ENCODE assay signal across 22 cellular contexts in genomic region chr12:6775775-6776174, GRCh38. TPM values are rescaled to one million over a fixed set of nuclear protein-coding genes. Genes with fewer than 3 reads are reported as not detected.
DNase-seq lines count a peak whose midpoint lies in the region; ATAC-seq, FAIRE-seq and TF ChIP-seq lines count a peak whose summit lies in the region.
"Had no signal": no experiment of that assay in that cellular context is flagged by ENCODE, and none has a peak within 500 bp of the region (broad histone marks: within the 10 kb centered on the region; RNA-seq: fewer than 3 reads in every experiment).

No MANE protein-coding gene starts in this region.

- H3K27me3 ChIP-seq in gastrocnemius medialis (no peaks in the 10 kb centered on the region), lower lobe of right lung (ENCODE audit: low read depth) (no peaks in the 10 kb centered on the region)
- H3K27me3 ChIP-seq: ascending aorta, vagina had no signal

- DNase-seq in T-helper 2 cell treated with Interferon-gamma antibody and Interleukin-4, amounts not matched to agents 5 μg/mL and 100 μg/mL, for 36 hours (ENCODE audit: low spot score): no peak
- DNase-seq in T-helper 2 cell (no peak), GM12892 (ENCODE audit: insufficient read length) (no peak), mucosa of descending colon (no peak), gastrocnemius medialis (no peak), lower lobe of right lung (no peak)
- DNase-seq in activated CD8-positive, alpha-beta T cell treated with anti-CD3 and anti-CD28 coated beads, Interleukin-2, amount 10 ng/mL, durations not matched to agents 7 days and 5 days: no peak
- no peak for DNase-seq in stimulated activated CD4-positive, alpha-beta T cell treated with anti-CD3 and anti-CD28 coated beads, Interleukin-4, amount 100 ng/mL, for 1 hour
- DNase-seq: activated CD4-positive, CD25-positive, alpha-beta regulatory T cell treated with anti-CD3 and anti-CD28 coated beads, Interleukin-2, amount 50 U/mL, for 72 hours; colonic mucosa; GF-D8; left lung; NCI-H1694; NCI-H345; SHP77; spleen had no signal

- H3K4me1 Mint-ChIP-seq in T-helper 2 cell treated with Interferon-gamma antibody and Interleukin-4, amounts not matched to agents 5 μg/mL and 100 μg/mL, for 36 hours (ENCODE audit: low read depth): peaks cover 53% of the 10 kb centered on the region
- H3K4me1 Mint-ChIP-seq in activated CD8-positive, alpha-beta T cell treated with anti-CD3 and anti-CD28 coated beads, Interleukin-2, amount 10 ng/mL, durations not matched to agents 7 days and 5 days (ENCODE audit: low read depth): peaks cover 83% of the 10 kb centered on the region

- H3K27ac Mint-ChIP-seq in T-helper 2 cell treated with Interferon-gamma antibody and Interleukin-4, amounts not matched to agents 5 μg/mL and 100 μg/mL, for 36 hours: no peak overlapping the region
- H3K27ac Mint-ChIP-seq in activated CD8-positive, alpha-beta T cell treated with anti-CD3 and anti-CD28 coated beads, Interleukin-2, amount 10 ng/mL, durations not matched to agents 7 days and 5 days: peak overlapping the region; percentile 95

- CTCF ChIA-PET in activated CD8-positive, alpha-beta T cell treated with anti-CD3 and anti-CD28 coated beads, Interleukin-2, amount 10 ng/mL, durations not matched to agents 7 days and 5 days (lab: Charles Lee): interaction anchor here (0.8 to 20.8 kb wide), 4 partner anchors 6 to 158 kb away, joined by 3 to 378 read pairs (median 82); partner anchors contain the start of genes LAG3, MLF2, PTMS and ZNF384

- POLR2A ChIA-PET in activated CD8-positive, alpha-beta T cell treated with anti-CD3 and anti-CD28 coated beads, Interleukin-2, amount 10 ng/mL, durations not matched to agents 7 days and 5 days (lab: Charles Lee): interaction anchor here (1.2 to 9.3 kb wide), 3 partner anchors 22 to 115 kb away, joined by 3 to 66 read pairs (median 3); partner anchors contain the start of gene MLF2

- peak; percentile 44 for FAIRE-seq in GM12892 (lab: Jason Lieb, UNC)
- FAIRE-seq: endothelial cell of umbilical vein, frontal cortex, H1 had no signal

- H3K9me3 ChIP-seq in mucosa of descending colon (no peaks in the 10 kb centered on the region), gastrocnemius medialis (no peaks in the 10 kb centered on the region), lower lobe of right lung (no peaks in the 10 kb centered on the region)
- H3K9me3 ChIP-seq: ascending aorta, colonic mucosa, left lung, spleen, vagina had no signal

- no peak overlapping the region for H3K27ac ChIP-seq in gastrocnemius medialis
- H3K27ac ChIP-seq in lower lobe of right lung: no peak overlapping the region
- H3K27ac ChIP-seq: ascending aorta, colonic mucosa, left lung, vagina had no signal

- no peak for ATAC-seq in activated CD8-positive, alpha-beta T cell treated with anti-CD3 and anti-CD28 coated beads, Interleukin-2, amount 10 ng/mL, durations not matched to agents 7 days and 5 days
- peak; percentile 20 for ATAC-seq in mucosa of descending colon
- ATAC-seq in gastrocnemius medialis: no peak
- ATAC-seq in lower lobe of right lung: no peak
- ATAC-seq: left lung had no signal

- intact Hi-C loops in mucosa of descending colon (cut with DNase I, micrococcal nuclease): no loop called here
- intact Hi-C loops in gastrocnemius medialis (cut with DNase I; ENCODE audit: low total_unique reads): no loop called here
- intact Hi-C loops in lower lobe of right lung (cut with DNase I): no loop called here

- no peaks in the 10 kb centered on the region for H3K36me3 ChIP-seq in mucosa of descending colon (ENCODE audit: low read depth)
- H3K36me3 ChIP-seq in gastrocnemius medialis: no peaks in the 10 kb centered on the region
- H3K36me3 ChIP-seq in lower lobe of right lung: peaks cover 6% of the 10 kb centered on the region
- H3K36me3 ChIP-seq: colonic mucosa had no signal

- H3K27me3 Mint-ChIP-seq in T-helper 2 cell treated with Interferon-gamma antibody and Interleukin-4, amounts not matched to agents 5 μg/mL and 100 μg/mL, for 36 hours (ENCODE audit: low read depth): peaks cover 2% of the 10 kb centered on the region
- H3K27me3 Mint-ChIP-seq in activated CD8-positive, alpha-beta T cell treated with anti-CD3 and anti-CD28 coated beads, Interleukin-2, amount 10 ng/mL, durations not matched to agents 7 days and 5 days (ENCODE audit: low read depth): no peaks in the 10 kb centered on the region

- H3K4me3 ChIP-seq in mucosa of descending colon (no peak overlapping the region), gastrocnemius medialis (no peak overlapping the region), lower lobe of right lung (no peak overlapping the region)
- H3K4me3 ChIP-seq: ascending aorta, colonic mucosa, left lung, vagina had no signal

- no peak for TF ChIP-seq POLR2A in GM12892 (IDR thresholded peaks at IDR 0.05; ENCODE audit: low read depth, low read length)
- no peak for TF ChIP-seq POLR2A in gastrocnemius medialis (IDR thresholded peaks at IDR 0.05)

- H3K4me3 Mint-ChIP-seq in T-helper 2 cell treated with Interferon-gamma antibody and Interleukin-4, amounts not matched to agents 5 μg/mL and 100 μg/mL, for 36 hours: peak overlapping the region; percentile 60
- H3K4me3 Mint-ChIP-seq in activated CD8-positive, alpha-beta T cell treated with anti-CD3 and anti-CD28 coated beads, Interleukin-2, amount 10 ng/mL, durations not matched to agents 7 days and 5 days: peak overlapping the region; percentile 87

- TF ChIP-seq CTCF in mucosa of descending colon (IDR thresholded peaks at IDR 0.05) (no peak), gastrocnemius medialis (IDR thresholded peaks at IDR 0.05 in 4 of 5, conservative IDR thresholded peaks at IDR 0.05 in 1 of 5) (no peak), lower lobe of right lung (IDR thresholded peaks at IDR 0.05) (no peak)

- in situ Hi-C loops in gastrocnemius medialis (cut with MboI; ENCODE audit: low sequenced_read_pairs in 4 of 4): no loop called here

- peaks cover 2% of the 10 kb centered on the region for H3K36me3 Mint-ChIP-seq in T-helper 2 cell treated with Interferon-gamma antibody and Interleukin-4, amounts not matched to agents 5 μg/mL and 100 μg/mL, for 36 hours (ENCODE audit: low read depth)
- peaks cover 30% of the 10 kb centered on the region for H3K36me3 Mint-ChIP-seq in activated CD8-positive, alpha-beta T cell treated with anti-CD3 and anti-CD28 coated beads, Interleukin-2, amount 10 ng/mL, durations not matched to agents 7 days and 5 days (ENCODE audit: low read depth)

- no peaks in the 10 kb centered on the region for H3K9me3 Mint-ChIP-seq in T-helper 2 cell treated with Interferon-gamma antibody and Interleukin-4, amounts not matched to agents 5 μg/mL and 100 μg/mL, for 36 hours
- no peaks in the 10 kb centered on the region for H3K9me3 Mint-ChIP-seq in activated CD8-positive, alpha-beta T cell treated with anti-CD3 and anti-CD28 coated beads, Interleukin-2, amount 10 ng/mL, durations not matched to agents 7 days and 5 days (ENCODE audit: insufficient read depth)

- peaks cover 23% of the 10 kb centered on the region for H3K4me1 ChIP-seq in mucosa of descending colon (ENCODE audit: low read depth)
- H3K4me1 ChIP-seq in gastrocnemius medialis: peaks cover 9 to 10% of the 10 kb centered on the region in 2 donors
- peaks cover 34% of the 10 kb centered on the region for H3K4me1 ChIP-seq in lower lobe of right lung
- H3K4me1 ChIP-seq: colonic mucosa had no signal

RNA-seq across cellular contexts. Expression of gene LAG3, which starts 3.5 kb away (rescaled TPM):
- polyA plus RNA-seq in GM12892 (2012; ENCODE audit: missing spikeins): 0.74 TPM
- total RNA-seq in activated CD8-positive, alpha-beta T cell treated with anti-CD3 and anti-CD28 coated beads, Interleukin-2, amount 10 ng/mL, durations not matched to agents 7 days and 5 days: 10 to 100 TPM; 43.0 to 45.2 TPM
- 1 to 10 TPM; 1.8 to 4.7 (median 2.1) TPM for total RNA-seq in mucosa of descending colon
- total RNA-seq in gastrocnemius medialis: not detected
- 2.1 TPM for total RNA-seq in lower lobe of right lung
- total RNA-seq: ascending aorta had no signal

RNA-seq across cellular contexts. Expression of gene PTMS, which starts 9.6 kb away (rescaled TPM):
- polyA plus RNA-seq in GM12892 (2012; ENCODE audit: missing spikeins): 29.4 TPM
- total RNA-seq in activated CD8-positive, alpha-beta T cell treated with anti-CD3 and anti-CD28 coated beads, Interleukin-2, amount 10 ng/mL, durations not matched to agents 7 days and 5 days: 10 to 100 TPM; 42.9 to 47.4 TPM
- total RNA-seq in mucosa of descending colon: 100 to 1,000 TPM; 116 to 549 (median 122) TPM
- 10 to 100 TPM; 15.0 to 40.4 (median 31.5) TPM for total RNA-seq in gastrocnemius medialis
- 267 TPM for total RNA-seq in lower lobe of right lung

RNA-seq across cellular contexts. Expression of gene CD4, which starts 13.6 kb away (rescaled TPM):
- polyA plus RNA-seq in GM12892 (2012; ENCODE audit: missing spikeins): not detected
- total RNA-seq in activated CD8-positive, alpha-beta T cell treated with anti-CD3 and anti-CD28 coated beads, Interleukin-2, amount 10 ng/mL, durations not matched to agents 7 days and 5 days: 1 to 10 TPM in 1 of 2 experiments, under 1 TPM in 1; 0.90 to 1.6 TPM
- total RNA-seq in mucosa of descending colon (10 to 100 TPM in 2 of 3 donors, 1 to 10 TPM in 1; 8.9 to 16.5 (median 14.8) TPM), gastrocnemius medialis (10 to 100 TPM in 1 of 4 donors, 1 to 10 TPM in 3; 1.8 to 12.9 (median 3.8) TPM), lower lobe of right lung (80.3 TPM)
- total RNA-seq: endothelial cell of umbilical vein, pulmonary artery endothelial cell had no signal
- polyA plus RNA-seq: endothelial cell of umbilical vein had no signal

RNA-seq across cellular contexts. Expression of gene MLF2, which starts 22.8 kb away (rescaled TPM):
- 82.5 TPM for polyA plus RNA-seq in GM12892 (2012; ENCODE audit: missing spikeins)
- 100 to 1,000 TPM; 109 to 113 TPM for total RNA-seq in activated CD8-positive, alpha-beta T cell treated with anti-CD3 and anti-CD28 coated beads, Interleukin-2, amount 10 ng/mL, durations not matched to agents 7 days and 5 days
- total RNA-seq in mucosa of descending colon (100 to 1,000 TPM; 136 to 177 (median 149) TPM), gastrocnemius medialis (100 to 1,000 TPM; 105 to 181 (median 165) TPM), lower lobe of right lung (108 TPM)

RNA-seq across cellular contexts. Expression of gene GPR162, which starts 45.8 kb away (rescaled TPM):
- not detected for polyA plus RNA-seq in GM12892 (2012; ENCODE audit: missing spikeins)
- under 1 TPM; 0.13 to 0.34 TPM for total RNA-seq in activated CD8-positive, alpha-beta T cell treated with anti-CD3 and anti-CD28 coated beads, Interleukin-2, amount 10 ng/mL, durations not matched to agents 7 days and 5 days
- total RNA-seq in mucosa of descending colon: 10 to 100 TPM in 1 of 3 donors, 1 to 10 TPM in 2; 1.7 to 18.6 (median 3.1) TPM
- under 1 TPM in 3 of 4 donors, not detected in 1; 0.16 to 0.31 (median 0.20) TPM for total RNA-seq in gastrocnemius medialis
- 21.5 TPM for total RNA-seq in lower lobe of right lung

Comparison
In these comparisons a context has a peak if more than half of its experiments do, and no peak if none do; other contexts are left out.
1. RNA of gene LAG3, which starts 3.5 kb away (total RNA-seq): 43.0 to 45.2 TPM in activated CD8-positive, alpha-beta T cell treated with anti-CD3 and anti-CD28 coated beads, Interleukin-2, amount 10 ng/mL, durations not matched to agents 7 days and 5 days; 2.1 TPM in lower lobe of right lung (single experiment), 1.8 to 4.7 TPM in mucosa of descending colon and not detected in gastrocnemius medialis; every median in the first group is over 4 times any median in the second.